Comparison of ENCODE assay signal across 28 cellular contexts in genomic region chr4:173398251-173398650, GRCh38. TPM values are rescaled to one million over a fixed set of nuclear protein-coding genes. Genes with fewer than 3 reads are reported as not detected.
A peak's percentile ranks its signal among the peaks of the same experiment; 100 is the strongest.
DNase-seq lines count a peak whose midpoint lies in the region; ATAC-seq, FAIRE-seq and TF ChIP-seq lines count a peak whose summit lies in the region.
"Had no signal": no experiment of that assay in that cellular context is flagged by ENCODE, and none has a peak within 500 bp of the region (broad histone marks: within the 10 kb centered on the region; RNA-seq: fewer than 3 reads in every experiment).

No MANE protein-coding gene starts in this region.

- no peaks in the 10 kb centered on the region for H3K9me3 ChIP-seq in spleen
- H3K9me3 ChIP-seq: BLaER1 had no signal

- TF ChIP-seq CTCF in neural crest cell (conservative IDR thresholded peaks at IDR 0.05) (no peak), spleen (IDR thresholded peaks at IDR 0.05 in 8 of 11, conservative IDR thresholded peaks at IDR 0.05 in 3 of 11) (no peak)

- no peaks in the 10 kb centered on the region for H3K4me1 ChIP-seq in spleen

- H3K4me1 Mint-ChIP-seq in neural crest cell: peaks cover 18% of the 10 kb centered on the region
- H3K4me1 Mint-ChIP-seq: central memory CD8-positive, alpha-beta T cell; naive B cell; T-cell had no signal

- H3K27ac ChIP-seq in substantia nigra (ENCODE audit: low read depth, low read length, poor library complexity, severe bottlenecking) (peak overlapping the region; percentile 47), spleen (no peak overlapping the region)
- H3K27ac ChIP-seq: BLaER1, PC-9, skin epidermis had no signal

- DNase-seq in GM19239 (ENCODE audit: insufficient read length, low spot score) (no peak), dedifferentiated amniotic fluid mesenchymal stem cell (ENCODE audit: extremely low spot score) (peak; percentile 28), neural crest cell (ENCODE audit: low read depth, low spot score) (no peak), substantia nigra (lab: John Stamatoyannopoulos, UW) (no peak), MV-4-11 (lab: John Stamatoyannopoulos, UW) (no peak), spleen (no peak)
- no peak for DNase-seq in activated CD4-positive, CD25-positive, alpha-beta regulatory T cell treated with anti-CD3 and anti-CD28 coated beads, Interleukin-2, amount 50 U/mL, for 72 hours
- DNase-seq: activated naive CD4-positive, alpha-beta T cell treated with anti-CD3 and anti-CD28 coated beads for 36 hours; activated T-cell treated with anti-CD3 and anti-CD28 coated beads, Interleukin-2, amount 50 U/mL, for 48 hours; DND-41; effector CD4-positive, alpha-beta T cell; erythroblast; mammary epithelial cell; naive B cell; NCI-H1105 treated with DMSO at 0.1 percent for 48 hours; NCI-H2029 treated with DMSO at 0.1 percent for 48 hours; PC-9; SHP77; stimulated activated naive CD4-positive, alpha-beta T cell; T-cell had no signal

- H3K36me3 ChIP-seq in spleen: peaks cover 0 to 16% (median 0%) of the 10 kb centered on the region in 6 donors

- ATAC-seq in HG02852 (IDR thresholded peaks at IDR 0.05; ENCODE audit: unreplicated experiment): no peak
- ATAC-seq: T-cell had no signal

- peaks cover 14% of the 10 kb centered on the region for H3K36me3 Mint-ChIP-seq in neural crest cell (ENCODE audit: low read depth)

- TF ChIP-seq POLR2A in spleen (IDR thresholded peaks at IDR 0.05): no peak

- H3K4me3 Mint-ChIP-seq in neural crest cell: no peak overlapping the region
- H3K4me3 Mint-ChIP-seq: activated naive CD4-positive, alpha-beta T cell treated with anti-CD3 and anti-CD28 coated beads for 36 hours; central memory CD8-positive, alpha-beta T cell; naive B cell; T-cell; type B pancreatic cell had no signal

- H3K4me3 ChIP-seq in spleen: no peak overlapping the region
- H3K4me3 ChIP-seq: BLaER1, PC-9, skin epidermis had no signal

- H3K27me3 ChIP-seq in spleen (replicated peaks in 1 of 7): no peaks in the 10 kb centered on the region
- H3K27me3 ChIP-seq: BLaER1 had no signal

- no peaks in the 10 kb centered on the region for H3K9me3 Mint-ChIP-seq in neural crest cell
- H3K9me3 Mint-ChIP-seq: activated naive CD4-positive, alpha-beta T cell treated with anti-CD3 and anti-CD28 coated beads for 36 hours; central memory CD8-positive, alpha-beta T cell; T-cell; type B pancreatic cell had no signal

- intact Hi-C loops in spleen (cut with DNase I; ENCODE audit: low total_unique reads): no loop called here

- peak; percentile 4 for FAIRE-seq in GM19239 (lab: Jason Lieb, UNC)
- FAIRE-seq: H1 had no signal

- no peaks in the 10 kb centered on the region for H3K27me3 Mint-ChIP-seq in neural crest cell (ENCODE audit: low read depth)
- H3K27me3 Mint-ChIP-seq: central memory CD8-positive, alpha-beta T cell; naive B cell; type B pancreatic cell had no signal

- H3K27ac Mint-ChIP-seq in neural crest cell (ENCODE audit: unreplicated experiment): peak overlapping the region; percentile 78
- H3K27ac Mint-ChIP-seq: activated naive CD4-positive, alpha-beta T cell treated with anti-CD3 and anti-CD28 coated beads for 36 hours; naive B cell; T-cell; type B pancreatic cell had no signal

RNA-seq across cellular contexts. Expression of gene SCRG1, which starts 0.7 kb away (rescaled TPM):
- 4.8 and 5.1 TPM in 2 replicates for total RNA-seq in neural crest cell
- total RNA-seq in spleen: under 1 TPM in 5 of 7 donors, not detected in 2; 0.09 to 0.79 (median 0.40) TPM
- polyA plus RNA-seq in spleen: under 1 TPM; 0.11 to 0.32 (median 0.15) TPM
- total RNA-seq: activated CD8-positive, alpha-beta memory T cell treated with anti-CD3 and anti-CD28 coated beads for 36 hours; activated naive CD4-positive, alpha-beta T cell treated with anti-CD3 and anti-CD28 coated beads for 36 hours; glomerular endothelial cell; H1; PC-9; T-cell had no signal
- polyA plus RNA-seq: H1, mammary epithelial cell had no signal

RNA-seq across cellular contexts. Expression of gene SAP30, which starts 27.5 kb away (rescaled TPM):
- total RNA-seq in neural crest cell (44.3 and 47.1 TPM in 2 replicates), spleen (10 to 100 TPM in 6 of 7 donors, 1 to 10 TPM in 1; 6.0 to 43.2 (median 20.4) TPM)
- polyA plus RNA-seq in spleen: 10 to 100 TPM in 1 of 3 donors, 1 to 10 TPM in 2; 2.7 to 10.6 (median 8.0) TPM
